ENCODE assay signal across 1 cellular context in the genomic region with DNA sequence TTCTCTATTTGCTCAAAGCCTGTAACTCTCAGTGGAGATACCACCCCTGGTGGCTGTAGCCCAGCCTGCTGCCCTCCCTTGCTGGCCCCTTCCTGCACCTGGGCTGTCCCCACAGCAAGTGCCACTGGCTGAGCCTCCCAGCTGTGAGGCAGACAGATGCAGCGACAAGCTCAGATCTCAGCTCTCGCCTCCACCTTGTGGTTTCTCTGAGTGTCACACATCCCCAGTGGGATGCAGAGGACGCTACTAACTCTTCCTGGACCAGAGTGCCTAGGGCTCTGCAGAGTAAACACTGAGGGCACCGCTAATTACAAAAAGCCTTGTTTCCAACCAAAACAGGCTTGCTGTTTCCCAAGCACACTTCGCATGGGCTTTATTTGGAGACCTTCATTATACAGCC.
TF ChIP-seq lines count a peak whose summit lies in the region.

No MANE protein-coding gene starts in this region.

TF ChIP-seq in K562, 482 proteins besides CTCF, POLR2A, EP300 and RAD21 (continued from another document and continues in another):
- TF ChIP-seq, protein P1, sequence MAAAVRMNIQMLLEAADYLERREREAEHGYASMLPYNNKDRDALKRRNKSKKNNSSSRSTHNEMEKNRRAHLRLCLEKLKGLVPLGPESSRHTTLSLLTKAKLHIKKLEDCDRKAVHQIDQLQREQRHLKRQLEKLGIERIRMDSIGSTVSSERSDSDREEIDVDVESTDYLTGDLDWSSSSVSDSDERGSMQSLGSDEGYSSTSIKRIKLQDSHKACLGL (CRISPR knock-in tag; IDR thresholded peaks at IDR 0.05; ENCODE audit: borderline replicate concordance, poor library complexity, severe bottlenecking), result no peak
- TF ChIP-seq, protein P2, sequence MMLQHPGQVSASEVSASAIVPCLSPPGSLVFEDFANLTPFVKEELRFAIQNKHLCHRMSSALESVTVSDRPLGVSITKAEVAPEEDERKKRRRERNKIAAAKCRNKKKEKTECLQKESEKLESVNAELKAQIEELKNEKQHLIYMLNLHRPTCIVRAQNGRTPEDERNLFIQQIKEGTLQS (IDR thresholded peaks at IDR 0.05), result no peak
- TF ChIP-seq, protein P2 (CRISPR knock-in tag; conservative IDR thresholded peaks at IDR 0.05), result 0 out of 2 replicates have a peak, but pooled peaks have one; percentile 19
- TF ChIP-seq PRMT5 (CRISPR knock-in tag; IDR thresholded peaks at IDR 0.05), result no peak
- no peak for TF ChIP-seq CBX8 (IDR thresholded peaks at IDR 0.05; ENCODE audit: borderline replicate concordance, extremely low read depth, low read depth, low read length, poor library complexity, severe bottlenecking)
- no peak for TF ChIP-seq BRD9 (IDR thresholded peaks at IDR 0.05; ENCODE audit: low read depth, partially characterized antibody)
- 0 out of 2 replicates have a peak, but pooled peaks have one; percentile 67 for TF ChIP-seq ZC3H11A (IDR thresholded peaks at IDR 0.05; ENCODE audit: low read depth, low read length)
- TF ChIP-seq ZBTB12 (CRISPR knock-in tag; IDR thresholded peaks at IDR 0.05), result no peak
- no peak for TF ChIP-seq ZNF318 (IDR thresholded peaks at IDR 0.05; ENCODE audit: borderline replicate concordance in 1 of 2, low read depth in 1 of 2)
- no peak for TF ChIP-seq HDAC1 (IDR thresholded peaks at IDR 0.05)
- no peak for TF ChIP-seq ZNF644 (tag; IDR thresholded peaks at IDR 0.05; ENCODE audit: low read depth)
- TF ChIP-seq ZNF263 (CRISPR knock-in tag; IDR thresholded peaks at IDR 0.05; ENCODE audit: borderline replicate concordance), result no peak
- TF ChIP-seq SRSF3 (IDR thresholded peaks at IDR 0.05; ENCODE audit: insufficient read depth, low read length), result no peak
- no peak for TF ChIP-seq NCOA4 (IDR thresholded peaks at IDR 0.05; ENCODE audit: partially characterized antibody)
- TF ChIP-seq GTF2B (IDR thresholded peaks at IDR 0.05; ENCODE audit: extremely low read depth, insufficient read length), result no peak
- no peak for TF ChIP-seq BCLAF1 (IDR thresholded peaks at IDR 0.05; ENCODE audit: borderline replicate concordance in 1 of 2, control insufficient read depth in 1 of 2, low read depth in 2 of 2, low read length in 1 of 2)
- peak; percentile 61 for TF ChIP-seq ETV1 (tag; conservative IDR thresholded peaks at IDR 0.05; ENCODE audit: low read depth)
- peak; percentile 98 for TF ChIP-seq EZH2 (IDR thresholded peaks at IDR 0.05; ENCODE audit: borderline replicate concordance, low read depth, low read length)
- no peak for TF ChIP-seq ZNF232 (CRISPR knock-in tag; IDR thresholded peaks at IDR 0.05)
- TF ChIP-seq KAT8 (IDR thresholded peaks at IDR 0.05; ENCODE audit: low read depth), result no peak
- no peak for TF ChIP-seq NONO (IDR thresholded peaks at IDR 0.05; ENCODE audit: low read depth in 2 of 2, low read length in 1 of 2)
- TF ChIP-seq TRIM24 (IDR thresholded peaks at IDR 0.05), result no peak
- TF ChIP-seq ARID1B (IDR thresholded peaks at IDR 0.05), result no peak
- TF ChIP-seq MXI1 (IDR thresholded peaks at IDR 0.05; ENCODE audit: low read depth, low read length), result no peak
- TF ChIP-seq, protein P3, sequence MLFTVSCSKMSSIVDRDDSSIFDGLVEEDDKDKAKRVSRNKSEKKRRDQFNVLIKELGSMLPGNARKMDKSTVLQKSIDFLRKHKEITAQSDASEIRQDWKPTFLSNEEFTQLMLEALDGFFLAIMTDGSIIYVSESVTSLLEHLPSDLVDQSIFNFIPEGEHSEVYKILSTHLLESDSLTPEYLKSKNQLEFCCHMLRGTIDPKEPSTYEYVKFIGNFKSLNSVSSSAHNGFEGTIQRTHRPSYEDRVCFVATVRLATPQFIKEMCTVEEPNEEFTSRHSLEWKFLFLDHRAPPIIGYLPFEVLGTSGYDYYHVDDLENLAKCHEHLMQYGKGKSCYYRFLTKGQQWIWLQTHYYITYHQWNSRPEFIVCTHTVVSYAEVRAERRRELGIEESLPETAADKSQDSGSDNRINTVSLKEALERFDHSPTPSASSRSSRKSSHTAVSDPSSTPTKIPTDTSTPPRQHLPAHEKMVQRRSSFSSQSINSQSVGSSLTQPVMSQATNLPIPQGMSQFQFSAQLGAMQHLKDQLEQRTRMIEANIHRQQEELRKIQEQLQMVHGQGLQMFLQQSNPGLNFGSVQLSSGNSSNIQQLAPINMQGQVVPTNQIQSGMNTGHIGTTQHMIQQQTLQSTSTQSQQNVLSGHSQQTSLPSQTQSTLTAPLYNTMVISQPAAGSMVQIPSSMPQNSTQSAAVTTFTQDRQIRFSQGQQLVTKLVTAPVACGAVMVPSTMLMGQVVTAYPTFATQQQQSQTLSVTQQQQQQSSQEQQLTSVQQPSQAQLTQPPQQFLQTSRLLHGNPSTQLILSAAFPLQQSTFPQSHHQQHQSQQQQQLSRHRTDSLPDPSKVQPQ (CRISPR knock-in tag; IDR thresholded peaks at IDR 0.05; ENCODE audit: borderline replicate concordance), result no peak
- TF ChIP-seq PATZ1 (CRISPR knock-in tag; IDR thresholded peaks at IDR 0.05; ENCODE audit: borderline replicate concordance), result no peak
- no peak for TF ChIP-seq ESRRA (IDR thresholded peaks at IDR 0.05; ENCODE audit: borderline replicate concordance, low read depth)
- no peak for TF ChIP-seq HOXB6 (CRISPR knock-in tag; IDR thresholded peaks at IDR 0.05; ENCODE audit: borderline replicate concordance)
- TF ChIP-seq ILF3 (IDR thresholded peaks at IDR 0.05; ENCODE audit: borderline replicate concordance), result no peak
- no peak for TF ChIP-seq PTTG1 (tag; IDR thresholded peaks at IDR 0.05; ENCODE audit: low read depth)
- TF ChIP-seq SMARCA5 (IDR thresholded peaks at IDR 0.05), result no peak
- TF ChIP-seq RBM22 (IDR thresholded peaks at IDR 0.05; ENCODE audit: low read depth, low read length, poor library complexity, severe bottlenecking), result no peak
- no peak for TF ChIP-seq RBM15 (IDR thresholded peaks at IDR 0.05; ENCODE audit: insufficient read depth, low read length)
- 0 out of 2 replicates have a peak, but pooled peaks have one; percentile 10 for TF ChIP-seq JUND (IDR thresholded peaks at IDR 0.05; ENCODE audit: borderline replicate concordance, low read depth, low read length)
- no peak; the same call in 2 of the 3 replicates for TF ChIP-seq JUND (tag; IDR thresholded peaks at IDR 0.05; ENCODE audit: borderline replicate concordance, low read depth, low read length)
- TF ChIP-seq CXXC5 (CRISPR knock-in tag; IDR thresholded peaks at IDR 0.05), result no peak
- TF ChIP-seq PCBP1 (IDR thresholded peaks at IDR 0.05; ENCODE audit: low read depth, low read length, poor library complexity, severe bottlenecking), result no peak
- TF ChIP-seq NFE2 (IDR thresholded peaks at IDR 0.05; ENCODE audit: low read depth), result no peak
